Comparison of ENCODE assay signal across 14 cellular contexts in the genomic region with DNA sequence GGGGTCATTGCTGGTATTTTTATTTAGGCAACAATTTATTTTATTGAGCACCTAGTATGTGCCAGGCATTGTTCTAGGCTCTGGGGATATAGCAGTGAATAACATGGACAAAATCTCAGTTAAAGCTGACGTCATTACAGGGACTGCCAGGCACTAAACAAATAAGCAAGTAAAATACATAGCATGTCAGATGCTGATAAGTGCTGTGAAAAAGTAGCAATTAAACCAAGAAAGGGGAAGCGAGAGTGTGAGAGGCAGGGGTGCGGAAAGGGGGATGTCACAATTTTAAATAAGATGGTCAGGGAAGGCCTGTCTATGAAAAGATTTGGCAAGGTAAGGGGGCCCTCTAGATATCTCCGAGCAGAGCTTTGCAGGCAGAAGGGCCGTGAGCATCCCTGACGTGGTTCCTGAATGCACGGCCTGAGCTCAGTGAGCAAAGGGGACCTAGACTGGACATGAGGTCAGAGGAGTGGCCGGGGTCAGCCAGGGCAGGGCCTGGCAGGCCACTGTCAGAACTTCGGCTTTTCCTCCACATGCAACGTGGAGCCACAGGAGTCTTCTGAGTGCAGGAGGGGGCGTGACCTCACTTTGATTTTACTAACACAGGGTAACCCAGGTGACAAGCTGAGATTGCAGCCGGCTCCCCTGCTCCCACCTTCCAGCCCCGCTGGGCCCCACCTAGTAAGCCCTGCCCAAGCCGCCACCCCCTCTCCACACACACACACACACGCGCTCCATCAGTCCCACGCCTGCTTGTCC. TPM values are rescaled to one million over a fixed set of nuclear protein-coding genes. Genes with fewer than 3 reads are reported as not detected.
DNase-seq lines count a peak whose midpoint lies in the region; ATAC-seq, FAIRE-seq and TF ChIP-seq lines count a peak whose summit lies in the region.
"Had no signal": no experiment of that assay in that cellular context is flagged by ENCODE, and none has a peak within 500 bp of the region (broad histone marks: within the 10 kb centered on the region; RNA-seq: fewer than 3 reads in every experiment).

No MANE protein-coding gene starts in this region.

- TF ChIP-seq POLR2A in IMR-90 (IDR thresholded peaks at IDR 0.05; ENCODE audit: low read depth, low read length) (no peak), prostate gland (IDR thresholded peaks at IDR 0.05) (no peak)

- H3K4me1 Mint-ChIP-seq in endothelial cell (ENCODE audit: unreplicated experiment), result peaks cover 45% of the 10 kb centered on the region
- H3K4me1 Mint-ChIP-seq: activated T-helper 17 cell treated with anti-CD3 and anti-CD28 coated beads, Interleukin-2, amount 50 U/mL, for 72 hours had no signal

- intact Hi-C loops in IMR-90 (cut with micrococcal nuclease), result no loop called here
- intact Hi-C loops in prostate gland (cut with DNase I), result no loop called here

- H2BK15ac ChIP-seq in IMR-90 (ENCODE audit: low read depth, low read length), result no peak overlapping the region

- H3K9me3 ChIP-seq in IMR-90 (ENCODE audit: control insufficient read depth, insufficient read depth, low read length) (0 out of 2 replicates have a peak, but pooled peaks cover 2% of the 10 kb centered on the region), prostate gland (no peaks in the 10 kb centered on the region)

- no peak overlapping the region for H4K5ac ChIP-seq in IMR-90 (ENCODE audit: low read depth, low read length)

- H3K4me3 Mint-ChIP-seq in endothelial cell (ENCODE audit: unreplicated experiment), result no peak overlapping the region
- H3K4me3 Mint-ChIP-seq: activated T-helper 17 cell treated with anti-CD3 and anti-CD28 coated beads, Interleukin-2, amount 50 U/mL, for 72 hours; CD8-positive, alpha-beta T cell had no signal

- DNase-seq in GM13976 (ENCODE audit: low spot score) (peak; percentile 63), IMR-90 (peak; percentile 21), endothelial cell (ENCODE audit: low spot score) (no peak), prostate gland (ENCODE audit: low spot score) (no peak), HTR-8/SVneo (ENCODE audit: insufficient read length, low spot score) (no peak), GM03348 (ENCODE audit: low spot score) (no peak)
- no peak for DNase-seq in stimulated activated CD8-positive, alpha-beta memory T cell treated with anti-CD3 and anti-CD28 coated beads, Interleukin-4, amount 100 ng/mL, for 48 hours
- DNase-seq: CD8-positive, alpha-beta T cell; central memory CD4-positive, alpha-beta T cell; foreskin keratinocyte; NCI-H526 treated with DMSO at 0.1 percent for 48 hours had no signal

- peaks cover 5% of the 10 kb centered on the region for H3K9me3 Mint-ChIP-seq in endothelial cell (ENCODE audit: unreplicated experiment)
- H3K9me3 Mint-ChIP-seq: activated T-helper 17 cell treated with anti-CD3 and anti-CD28 coated beads, Interleukin-2, amount 50 U/mL, for 72 hours; CD8-positive, alpha-beta T cell had no signal

- peaks cover 12% of the 10 kb centered on the region for H3K27me3 Mint-ChIP-seq in endothelial cell (ENCODE audit: unreplicated experiment)

- H3K36me3 ChIP-seq in IMR-90 (ENCODE audit: control insufficient read depth, insufficient read depth, low read length) (no peaks in the 10 kb centered on the region), prostate gland (no peaks in the 10 kb centered on the region)

- TF ChIP-seq RAD21 in IMR-90 (IDR thresholded peaks at IDR 0.05; ENCODE audit: low read length), result no peak

- no peak for TF ChIP-seq CTCF in GM13976 (IDR thresholded peaks at IDR 0.05; ENCODE audit: borderline replicate concordance, control extremely low read depth, extremely low read depth, insufficient read depth, missing control alignments)
- no peak for TF ChIP-seq CTCF in IMR-90 (conservative IDR thresholded peaks at IDR 0.05; ENCODE audit: low read depth, low read length)
- no peak for TF ChIP-seq CTCF in endothelial cell (IDR thresholded peaks at IDR 0.05; ENCODE audit: unreplicated experiment)
- TF ChIP-seq CTCF in prostate gland (IDR thresholded peaks at IDR 0.05), result no peak

- H3K27ac ChIP-seq in IMR-90 (ENCODE audit: insufficient read depth, low read length) (no peak overlapping the region), prostate gland (no peak overlapping the region)
- H3K27ac ChIP-seq: foreskin keratinocyte had no signal

- dilution Hi-C loops in IMR-90 (cut with HindIII; ENCODE audit: low sequenced_read_pairs, unreplicated experiment), result no loop called here

- H3K79me1 ChIP-seq in IMR-90 (ENCODE audit: low read depth in 1 of 2, low read length in 2 of 2), result no peaks in the 10 kb centered on the region

- no peak overlapping the region for H3K4ac ChIP-seq in IMR-90 (ENCODE audit: low read depth, low read length)

- FAIRE-seq in HTR-8/SVneo (lab: Jason Lieb, UNC), result no peak

- H3K9ac ChIP-seq in IMR-90 (ENCODE audit: low read depth, low read length), result no peak overlapping the region

- BruUV-seq in IMR-90 (replicated peaks; lab: Mats Ljungman, UMichigan), result no TSS peak

- in situ Hi-C loops in GM13976 (cut with MboI; ENCODE audit: low sequenced_read_pairs, unreplicated experiment), result no loop called here
- in situ Hi-C loops in IMR-90 (cut with MboI; ENCODE audit: low sequenced_read_pairs), result no loop called here

- peaks cover 15% of the 10 kb centered on the region for H3K36me3 Mint-ChIP-seq in endothelial cell (ENCODE audit: low read depth, unreplicated experiment)
- H3K36me3 Mint-ChIP-seq: CD8-positive, alpha-beta T cell had no signal

- H4K20me1 ChIP-seq in IMR-90 (ENCODE audit: insufficient read depth, low read length), result no peaks in the 10 kb centered on the region

- no peak overlapping the region for H2BK20ac ChIP-seq in IMR-90 (ENCODE audit: low read depth, low read length)

- H3K27me3 ChIP-seq in IMR-90 (ENCODE audit: control insufficient read depth, insufficient read depth, low read length) (peaks cover 13% of the 10 kb centered on the region), prostate gland (replicated peaks; ENCODE audit: insufficient read depth) (no peaks in the 10 kb centered on the region)
- H3K27me3 ChIP-seq: foreskin keratinocyte had no signal

- no peak overlapping the region for H2AK9ac ChIP-seq in IMR-90 (replicated peaks; ENCODE audit: low read depth, low read length, poor library complexity)

- H3K4me1 ChIP-seq in IMR-90 (ENCODE audit: control insufficient read depth, insufficient read depth, low read length), result peaks cover 1% of the 10 kb centered on the region; the same call in 1 of the 2 replicates
- H3K4me1 ChIP-seq in prostate gland (replicated peaks), result no peaks in the 10 kb centered on the region

- no peak overlapping the region for H3K23ac ChIP-seq in IMR-90 (ENCODE audit: low read depth, low read length)

- H2AFZ ChIP-seq in IMR-90 (replicated peaks; ENCODE audit: low read length, poor library complexity), result no peak overlapping the region

- 48% methylated on average over 4 of the region's 17 CpGs; no CpG with 5 or more reads in 1 of the 2 experiments for WGBS in IMR-90 (ENCODE audit: extremely low coverage in 2 of 2, insufficient read length in 1 of 2), 2 experiments
- 58% methylated on average over 17 of the region's 17 CpGs for WGBS in prostate gland

- no peak overlapping the region for H3K14ac ChIP-seq in IMR-90 (replicated peaks; ENCODE audit: low read depth, low read length)

- H4K91ac ChIP-seq in IMR-90 (ENCODE audit: insufficient read depth, low read depth, low read length), result no peak overlapping the region

- H3K27ac Mint-ChIP-seq in endothelial cell (ENCODE audit: unreplicated experiment), result peak overlapping the region; percentile 32
- H3K27ac Mint-ChIP-seq: activated T-helper 17 cell treated with anti-CD3 and anti-CD28 coated beads, Interleukin-2, amount 50 U/mL, for 72 hours; CD8-positive, alpha-beta T cell had no signal

- H3K18ac ChIP-seq in IMR-90 (ENCODE audit: low read depth, low read length), result no peak overlapping the region

- no peaks in the 10 kb centered on the region for H3K9me1 ChIP-seq in IMR-90 (ENCODE audit: insufficient read depth, low read length)

- no peak overlapping the region for H3K4me2 ChIP-seq in IMR-90 (ENCODE audit: low read depth, low read length)
- H3K4me2 ChIP-seq: smooth muscle cell had no signal

- POLR2A ChIA-PET in IMR-90 (lab: Charles Lee; ENCODE audit: unreplicated experiment), result interaction anchor here (0.6 kb wide), 2 partner anchors 67 to 461 kb away, joined by 3 read pairs; no protein-coding TSS in a partner anchor

- H3K56ac ChIP-seq in IMR-90 (ENCODE audit: extremely low read depth, insufficient read depth, low read length), result no peak overlapping the region

- CTCF ChIA-PET in IMR-90 (lab: Yijun Ruan, JAX), result interaction anchor here (0.7 kb wide), 1 partner anchor 16 kb away, joined by 3 read pairs; no protein-coding TSS in a partner anchor

- no peak overlapping the region for H3K4me3 ChIP-seq in IMR-90 (ENCODE audit: insufficient read depth, low read depth, low read length)
- H3K4me3 ChIP-seq in prostate gland, result no peak overlapping the region
- H3K4me3 ChIP-seq: smooth muscle cell had no signal

- H2BK120ac ChIP-seq in IMR-90 (ENCODE audit: low read depth, low read length), result no peak overlapping the region

- H2BK5ac ChIP-seq in IMR-90 (ENCODE audit: low read depth, low read length, poor library complexity, severe bottlenecking), result no peak overlapping the region

- H4K8ac ChIP-seq in IMR-90 (ENCODE audit: low read depth in 2 of 2, low read length in 2 of 2), result no peak overlapping the region

- no peak overlapping the region for H2AK5ac ChIP-seq in IMR-90 (ENCODE audit: low read depth, low read length)

- ATAC-seq in GM21786 (IDR thresholded peaks at IDR 0.05; ENCODE audit: unreplicated experiment), result peak; percentile 68
- no peak for ATAC-seq in IMR-90 (ENCODE audit: low read depth)
- ATAC-seq: CD8-positive, alpha-beta T cell had no signal

TF ChIP-seq in IMR-90, 13 proteins besides CTCF, POLR2A, EP300 and RAD21 (continues in another document):
- TF ChIP-seq SMC3 (IDR thresholded peaks at IDR 0.05; ENCODE audit: low read depth, low read length), result no peak
- TF ChIP-seq, protein P1, sequence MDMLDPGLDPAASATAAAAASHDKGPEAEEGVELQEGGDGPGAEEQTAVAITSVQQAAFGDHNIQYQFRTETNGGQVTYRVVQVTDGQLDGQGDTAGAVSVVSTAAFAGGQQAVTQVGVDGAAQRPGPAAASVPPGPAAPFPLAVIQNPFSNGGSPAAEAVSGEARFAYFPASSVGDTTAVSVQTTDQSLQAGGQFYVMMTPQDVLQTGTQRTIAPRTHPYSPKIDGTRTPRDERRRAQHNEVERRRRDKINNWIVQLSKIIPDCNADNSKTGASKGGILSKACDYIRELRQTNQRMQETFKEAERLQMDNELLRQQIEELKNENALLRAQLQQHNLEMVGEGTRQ (IDR thresholded peaks at IDR 0.05; ENCODE audit: low read depth, low read length), result no peak
- TF ChIP-seq CEBPB (IDR thresholded peaks at IDR 0.05; ENCODE audit: low read depth, low read length), result no peak
- no peak for TF ChIP-seq RCOR1 (IDR thresholded peaks at IDR 0.05; ENCODE audit: insufficient replicate concordance, low read length)
- no peak for TF ChIP-seq FOS (IDR thresholded peaks at IDR 0.05; ENCODE audit: low read depth, low read length)
- no peak for TF ChIP-seq MXI1 (IDR thresholded peaks at IDR 0.05; ENCODE audit: borderline replicate concordance, low read depth, low read length)

RNA-seq across cellular contexts. Expression of a gene that starts 24.2 kb away (rescaled TPM):
- total RNA-seq in IMR-90 (2012; rRNA removed) (9.7 and 9.9 TPM in 2 replicates), endothelial cell (ENCODE audit: unreplicated experiment) (132 TPM), prostate gland (10 to 100 TPM; 20.3 to 31.0 TPM)
- 37.2 and 40.2 TPM in 2 replicates for polyA plus RNA-seq in IMR-90 (2012; rRNA removed)
- polyA plus RNA-seq in IMR-90 (2012; cell fraction: cytosol; rRNA removed), result 25.7 and 34.3 TPM in 2 replicates
- 30.5 and 36.1 TPM in 2 replicates for polyA plus RNA-seq in IMR-90 (2012; cell fraction: nucleus; rRNA removed; ENCODE audit: low replicate concordance)
- total RNA-seq: CD8-positive, alpha-beta T cell had no signal

Comparison
In these comparisons a context has a peak if more than half of its experiments do, and no peak if none do; other contexts are left out.
1. DNase-seq: peak in GM13976 (single experiment) and IMR-90 (single experiment); none in endothelial cell (single experiment), stimulated activated CD8-positive, alpha-beta memory T cell treated with anti-CD3 and anti-CD28 coated beads, Interleukin-4, amount 100 ng/mL, for 48 hours (single experiment), prostate gland (single experiment), HTR-8/SVneo (single experiment) and GM03348 (single experiment).